Comparison of ENCODE assay signal across 12 cellular contexts in the genomic region with DNA sequence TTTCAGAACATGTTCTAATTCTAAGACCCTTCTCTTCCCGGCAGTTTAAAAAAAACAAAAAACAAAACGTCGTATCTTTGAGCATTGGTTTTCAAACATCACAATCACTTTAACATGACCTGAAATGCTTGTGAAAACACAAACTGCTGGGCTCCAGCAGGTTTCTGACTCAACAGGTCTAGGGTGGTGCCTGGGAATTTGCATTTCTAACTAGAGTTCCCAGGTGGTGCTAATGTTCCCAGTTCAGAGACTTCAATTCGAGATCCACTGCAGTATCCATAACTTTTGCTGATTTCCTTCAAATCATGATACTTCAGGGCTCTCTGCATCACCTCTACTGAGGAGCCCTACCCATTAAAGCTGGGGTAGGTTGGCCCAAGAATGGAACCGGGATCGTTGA. TPM values are rescaled to one million over a fixed set of nuclear protein-coding genes. Genes with fewer than 3 reads are reported as not detected.
DNase-seq lines count a peak whose midpoint lies in the region; ATAC-seq and TF ChIP-seq lines count a peak whose summit lies in the region.
"Had no signal": no experiment of that assay in that cellular context is flagged by ENCODE, and none has a peak within 500 bp of the region (broad histone marks: within the 10 kb centered on the region; RNA-seq: fewer than 3 reads in every experiment).

No MANE protein-coding gene starts in this region.

- H3K9ac ChIP-seq in HUES6 (ENCODE audit: low read length) (no peak overlapping the region), mesendoderm (ENCODE audit: low read length) (no peak overlapping the region)

- H3K9me3 ChIP-seq in HUES6 (ENCODE audit: control insufficient read depth, insufficient read depth, low read depth, low read length), result no peaks in the 10 kb centered on the region
- no peaks in the 10 kb centered on the region for H3K9me3 ChIP-seq in breast epithelium
- H3K9me3 ChIP-seq in stomach, result no peaks in the 10 kb centered on the region

- H3K36me3 ChIP-seq in HUES6 (ENCODE audit: control insufficient read depth, insufficient read depth, low read length), result no peaks in the 10 kb centered on the region
- H3K36me3 ChIP-seq in breast epithelium, result no peaks in the 10 kb centered on the region
- no peaks in the 10 kb centered on the region for H3K36me3 ChIP-seq in mesendoderm (ENCODE audit: control insufficient read depth, insufficient read depth, low read length)
- H3K36me3 ChIP-seq in stomach, result no peaks in the 10 kb centered on the region

- H3K27me3 ChIP-seq in HUES6 (ENCODE audit: control insufficient read depth, insufficient read depth, low read length) (peaks cover 28% of the 10 kb centered on the region), breast epithelium (no peaks in the 10 kb centered on the region), mesendoderm (ENCODE audit: insufficient read depth, low read length, poor library complexity) (no peaks in the 10 kb centered on the region), stomach (no peaks in the 10 kb centered on the region)

- TF ChIP-seq CTCF in breast epithelium (IDR thresholded peaks at IDR 0.05) (no peak), stomach (IDR thresholded peaks at IDR 0.05) (no peak)

- H3K4me3 ChIP-seq in HUES6 (ENCODE audit: low read depth, low read length) (peak overlapping the region; percentile 90), breast epithelium (no peak overlapping the region), mesendoderm (ENCODE audit: low read length) (no peak overlapping the region), stomach (peak overlapping the region in 1 of 4 donors; percentile 71)

- no peak overlapping the region for H3K56ac ChIP-seq in mesendoderm (ENCODE audit: low read length)

- H3K4ac ChIP-seq in mesendoderm (ENCODE audit: low read depth, low read length), result no peak overlapping the region

- no peaks in the 10 kb centered on the region for H3K79me2 ChIP-seq in mesendoderm (ENCODE audit: control insufficient read depth, insufficient read depth, low read length)

- H3K23ac ChIP-seq in mesendoderm (ENCODE audit: low read length), result no peak overlapping the region

- intact Hi-C loops in breast epithelium (cut with DNase I; ENCODE audit: low total_unique reads), result no loop called here
- intact Hi-C loops in stomach (cut with DNase I; ENCODE audit: low total_unique reads), result no loop called here

- H3K18ac ChIP-seq in mesendoderm (ENCODE audit: low read length), result peak overlapping the region; percentile 14

- WGBS in mesendoderm (ENCODE audit: extremely low coverage, insufficient coverage, low lambda C conversion rate), result no CpG with 5 or more reads among the region's 6 CpGs
- 19 to 49% (median 34%) methylated on average over 6 of the region's 6 CpGs for WGBS in stomach, 5 donors

- no peak overlapping the region for H4K5ac ChIP-seq in mesendoderm (ENCODE audit: low read length)

- TF ChIP-seq POLR2A in breast epithelium (IDR thresholded peaks at IDR 0.05), result no peak
- no peak for TF ChIP-seq POLR2A in stomach (IDR thresholded peaks at IDR 0.05)

- H2BK120ac ChIP-seq in mesendoderm (ENCODE audit: low read depth, low read length), result no peak overlapping the region

- no peaks in the 10 kb centered on the region for H3K79me1 ChIP-seq in mesendoderm (ENCODE audit: low read length)

- DNase-seq in breast epithelium (ENCODE audit: low spot score in 2 of 2) (no peak), mesendoderm (peak; percentile 28), stomach (no peak), NCI-H1105 (lab: John Stamatoyannopoulos, UW) (no peak)
- DNase-seq: activated CD4-positive, alpha-beta T cell treated with anti-CD3 and anti-CD28 coated beads for 4 hours; Calu3 had no signal

- no peak overlapping the region for H2BK15ac ChIP-seq in mesendoderm (replicated peaks; ENCODE audit: low read depth)

- peaks cover 31% of the 10 kb centered on the region for H3K4me1 ChIP-seq in HUES6 (ENCODE audit: control insufficient read depth, insufficient read depth, low read length)
- H3K4me1 ChIP-seq in breast epithelium, result no peaks in the 10 kb centered on the region
- peaks cover 2% of the 10 kb centered on the region for H3K4me1 ChIP-seq in mesendoderm (ENCODE audit: control insufficient read depth, low read depth, low read length)
- peaks cover 22 to 45% (median 39%) of the 10 kb centered on the region in 4 donors for H3K4me1 ChIP-seq in stomach

- H3K4me2 ChIP-seq in mesendoderm (ENCODE audit: low read length), result no peak overlapping the region

- H3K27ac ChIP-seq in HUES6 (ENCODE audit: low read depth, low read length) (no peak overlapping the region), breast epithelium (peak overlapping the region; percentile 94 to 97), mesendoderm (ENCODE audit: low read depth, low read length) (no peak overlapping the region), stomach (peak overlapping the region; percentile 86 to 99 (median 96))

- H2AK5ac ChIP-seq in mesendoderm (ENCODE audit: low read length), result no peak overlapping the region

- no peak overlapping the region for H2BK5ac ChIP-seq in mesendoderm (ENCODE audit: low read length)

- no peak overlapping the region for H4K8ac ChIP-seq in mesendoderm (ENCODE audit: low read depth, low read length)

- ATAC-seq in HG02885 (IDR thresholded peaks at IDR 0.05; ENCODE audit: poor library complexity, unreplicated experiment) (no peak), HG02610 (IDR thresholded peaks at IDR 0.05; ENCODE audit: unreplicated experiment) (no peak), HG02938 (IDR thresholded peaks at IDR 0.05; ENCODE audit: unreplicated experiment) (no peak)

- TF ChIP-seq EP300 in stomach (IDR thresholded peaks at IDR 0.05), result no peak

RNA-seq across cellular contexts. Expression of gene SMPDL3A, which starts 0.8 kb away (rescaled TPM):
- 10 to 100 TPM in 2 of 3 donors, 1 to 10 TPM in 1; 9.1 to 26.5 (median 17.0) TPM for total RNA-seq in breast epithelium
- polyA plus RNA-seq in mesendoderm (2013, experiment 1 of 2), result 2.6 TPM
- polyA plus RNA-seq in mesendoderm (2013, experiment 2 of 2), result 2.6 TPM
- total RNA-seq in stomach, result 10 to 100 TPM in 4 of 5 donors, 1 to 10 TPM in 1; 4.5 to 24.0 (median 14.6) TPM
- 10 to 100 TPM in 2 of 3 donors, 1 to 10 TPM in 1; 6.2 to 34.2 (median 18.8) TPM for polyA plus RNA-seq in stomach

RNA-seq across cellular contexts. Expression of gene FABP7, which starts 8.7 kb away (rescaled TPM):
- 1 to 10 TPM in 2 of 3 donors, not detected in 1; 2.6 to 3.6 TPM for total RNA-seq in breast epithelium
- polyA plus RNA-seq in mesendoderm (2013, experiment 1 of 2), result 6.6 TPM
- 6.2 TPM for polyA plus RNA-seq in mesendoderm (2013, experiment 2 of 2)
- total RNA-seq in stomach, result 1 to 10 TPM in 1 of 5 donors, not detected in 4; 2.8 TPM
- polyA plus RNA-seq in stomach, result not detected
- total RNA-seq: Calu3, left lobe of liver, sciatic nerve had no signal

Comparison
In these comparisons a context has a peak if more than half of its experiments do, and no peak if none do; other contexts are left out.
1. H3K27ac ChIP-seq: peak in breast epithelium (2 of 2) and stomach (5 of 5); none in HUES6 (single experiment) and mesendoderm (single experiment).